In the genomic region with DNA sequence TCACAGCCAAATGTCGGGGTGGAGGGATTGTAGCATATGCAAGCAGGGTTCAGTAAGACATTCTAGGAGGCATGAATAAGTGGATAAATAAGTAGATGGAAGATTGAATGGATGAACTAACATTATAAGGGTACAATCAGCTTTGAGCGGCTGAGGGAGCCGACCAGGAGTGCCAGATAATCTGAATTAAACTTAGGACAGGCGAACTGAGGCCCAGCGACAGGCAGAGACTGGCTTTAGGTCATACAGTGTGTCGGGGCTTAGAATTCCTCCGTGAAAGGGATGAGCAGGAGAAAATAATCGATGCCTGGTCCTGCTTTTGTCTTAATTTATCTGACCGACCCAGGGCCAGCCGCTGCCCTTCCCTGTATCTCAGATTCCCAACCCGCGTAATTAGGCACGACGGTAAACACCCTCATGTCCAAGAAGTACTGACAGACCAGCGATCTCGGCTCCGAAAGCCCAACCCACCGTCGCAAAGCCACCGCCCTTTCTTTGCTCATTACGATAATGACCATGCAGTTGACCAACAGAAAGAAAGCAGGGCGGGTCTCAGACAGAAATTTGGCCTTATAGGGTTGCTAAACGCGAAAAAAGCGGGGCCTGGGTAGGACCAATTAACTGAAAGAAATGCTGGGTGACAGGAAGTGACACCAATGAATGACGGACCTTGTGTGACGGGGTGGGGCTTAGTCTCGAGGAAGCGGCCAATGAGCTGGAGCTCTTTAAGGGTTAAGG, we compare ENCODE assay signal across 8 cellular contexts.
A peak's percentile ranks its signal among the peaks of the same experiment; 100 is the strongest.
DNase-seq lines count a peak whose midpoint lies in the region; ATAC-seq and FAIRE-seq lines count a peak whose summit lies in the region.

No MANE protein-coding gene starts in this region.

- ATAC-seq in GM19035 (IDR thresholded peaks at IDR 0.05; ENCODE audit: unreplicated experiment) (peak; percentile 91), HG03342 (IDR thresholded peaks at IDR 0.05; ENCODE audit: unreplicated experiment) (peak; percentile 89)

- peak; percentile 99 for DNase-seq in Ammon's horn (ENCODE audit: low spot score)
- DNase-seq in NCI-H345 treated with DMSO at 0.1 percent for 48 hours (lab: John Stamatoyannopoulos, UW; ENCODE audit: unreplicated experiment) = peak; percentile 99
- peak; percentile 76 for DNase-seq in activated CD4-positive, CD25-positive, alpha-beta regulatory T cell treated with anti-CD3 and anti-CD28 coated beads, Interleukin-2, amount 50 U/mL, for 16 hours (ENCODE audit: low read depth, low spot score)
- DNase-seq in kidney tubule cell (ENCODE audit: low spot score) = peak; percentile 99
- DNase-seq in stimulated activated CD4-positive, alpha-beta T cell treated with anti-CD3 and anti-CD28 coated beads, Interleukin-1b, Interleukin-23, amount 100 ng/mL, for 24 hours (ENCODE audit: low read depth in 4 of 4, low spot score in 1 of 4) = peak; percentile 54 to 80 (median 70)

- FAIRE-seq in colon (lab: Jason Lieb, UNC) = peak; percentile 61

Comparison
In these comparisons a context has a peak if more than half of its experiments do, and no peak if none do; other contexts are left out.
1. Peak in every context shown above with its lines: DNase-seq and ATAC-seq.